In the genomic region with DNA sequence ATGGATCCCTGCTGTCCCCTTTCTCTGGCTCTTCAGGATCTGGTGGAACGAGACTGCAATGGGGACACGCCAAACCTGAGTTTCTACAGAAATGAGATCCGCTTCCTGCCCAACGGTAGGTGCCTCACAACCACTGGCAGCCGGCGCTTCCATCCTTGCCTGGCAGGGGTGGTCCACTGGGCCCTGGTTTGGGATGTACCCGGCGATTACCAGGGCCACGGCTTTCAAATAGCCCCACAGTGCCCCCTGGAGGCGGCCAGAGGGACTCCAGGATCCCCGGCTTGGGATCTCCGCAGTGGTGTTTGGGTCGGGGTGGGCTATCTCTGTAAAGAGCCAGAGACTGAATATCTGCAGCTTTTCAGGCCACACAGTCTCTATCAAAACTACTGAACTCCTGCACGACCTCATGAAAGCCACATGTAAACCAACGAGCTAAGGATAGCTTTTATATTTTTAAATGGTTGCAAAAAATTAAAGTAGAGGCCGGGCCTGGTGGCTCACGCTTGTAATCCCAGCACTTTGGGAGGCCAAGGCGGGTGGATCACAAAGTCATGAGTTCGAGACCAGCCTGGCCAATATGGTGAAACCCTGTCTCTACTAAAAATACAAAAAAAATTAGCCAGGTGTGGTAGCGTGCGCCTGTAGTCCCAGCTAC, we compare ENCODE assay signal across 8 cellular contexts. TPM values are rescaled to one million over a fixed set of nuclear protein-coding genes. Genes with fewer than 3 reads are reported as not detected.
DNase-seq lines count a peak whose midpoint lies in the region; ATAC-seq and TF ChIP-seq lines count a peak whose summit lies in the region.

No MANE protein-coding gene starts in this region.

- H3K36me3 Mint-ChIP-seq in CD4-positive, alpha-beta T cell (ENCODE audit: low read depth): peaks cover 47% of the 10 kb centered on the region

- H3K27ac ChIP-seq in CD4-positive, alpha-beta T cell (ENCODE audit: low read depth, low read length): no peak overlapping the region

- H3K27ac Mint-ChIP-seq in CD4-positive, alpha-beta T cell: peak overlapping the region; percentile 84

- intact Hi-C loops in CD4-positive, alpha-beta T cell (cut with DNase I, micrococcal nuclease): loop anchor here (1.0 to 5.0 kb wide), 6 partner anchors 17 to 506 kb away; partner anchors contain the start of genes ADRM1 (in 1 of the 2), DIDO1 (in 1 of the 2) and TCFL5 (in 1 of the 2)

- CTCF ChIA-PET in CD4-positive, alpha-beta T cell (lab: Charles Lee): interaction anchor here (0.5 to 2.0 kb wide), 16 partner anchors 11 to 422 kb away, joined by 3 to 20 read pairs (median 4); partner anchors contain the start of gene MRGBP

- peak overlapping the region; percentile 89 for H3K4me3 Mint-ChIP-seq in CD4-positive, alpha-beta T cell

- POLR2A ChIA-PET in CD4-positive, alpha-beta T cell (lab: Charles Lee): interaction anchor here (1.2 to 4.3 kb wide), 4 partner anchors 14 to 308 kb away, joined by 3 to 40 read pairs (median 4); partner anchors contain the start of genes MRGBP and TCFL5

- peaks cover 4% of the 10 kb centered on the region for H3K27me3 Mint-ChIP-seq in CD4-positive, alpha-beta T cell

- peak; percentile 64 to 81 (median 70) for DNase-seq in CD4-positive, alpha-beta T cell
- DNase-seq in HT-29 (ENCODE audit: low spot score) (peak; percentile 85), SK-MEL-5 (ENCODE audit: low read depth, low spot score) (peak; percentile 73), glomerular visceral epithelial cell (ENCODE audit: extremely low spot score) (peak; percentile 73), retina (peak; percentile 87), NCI-H2107 (lab: John Stamatoyannopoulos, UW) (no peak)
- peak; percentile 79 for DNase-seq in activated naive CD4-positive, alpha-beta T cell treated with Interleukin-2 at 50 U/mL for 16 hours

- no peaks in the 10 kb centered on the region for H3K9me3 Mint-ChIP-seq in CD4-positive, alpha-beta T cell

- TF ChIP-seq CTCF in CD4-positive, alpha-beta T cell (IDR thresholded peaks at IDR 0.05): peak; percentile 91

- in situ Hi-C loops in SK-MEL-5 (cut with HindIII; ENCODE audit: low pct_unique_long_range_greater_than_20kb, low sequenced_read_pairs): no loop called here

- H3K27me3 ChIP-seq in CD4-positive, alpha-beta T cell (ENCODE audit: control insufficient read depth, insufficient read depth, low read length): no peaks in the 10 kb centered on the region

- peaks cover 28% of the 10 kb centered on the region for H3K4me1 Mint-ChIP-seq in CD4-positive, alpha-beta T cell (ENCODE audit: low read depth)

- H3K9me3 ChIP-seq in CD4-positive, alpha-beta T cell (ENCODE audit: control insufficient read depth, low read length): no peaks in the 10 kb centered on the region

- ATAC-seq in CD4-positive, alpha-beta T cell (ENCODE audit: poor library complexity): peak; percentile 58
- no peak for ATAC-seq in GM18907 (IDR thresholded peaks at IDR 0.05; ENCODE audit: unreplicated experiment)

RNA-seq across cellular contexts. Expression of gene OGFR, which starts 3.7 kb away (rescaled TPM):
- 10 to 100 TPM; 54.5 to 56.0 TPM for total RNA-seq in CD4-positive, alpha-beta T cell
- 197 and 202 TPM in 2 replicates for total RNA-seq in HT-29 (2014; rRNA removed; shearing (Covaris generic))
- 58.3 and 65.2 TPM in 2 replicates for total RNA-seq in SK-MEL-5 (2014; rRNA removed; shearing (Covaris generic))
- polyA plus RNA-seq in SK-MEL-5 (2015; cell fraction: cytosol; rRNA removed): 71.9 and 83.7 TPM in 2 replicates
- 35.7 and 56.7 TPM in 2 replicates for polyA plus RNA-seq in SK-MEL-5 (2015; cell fraction: nucleus; rRNA removed)

RNA-seq across cellular contexts. Expression of gene COL9A3, which starts 8.5 kb away (rescaled TPM):
- not detected for total RNA-seq in CD4-positive, alpha-beta T cell
- total RNA-seq in HT-29 (2014; rRNA removed; shearing (Covaris generic)): 57.4 and 59.7 TPM in 2 replicates
- total RNA-seq in SK-MEL-5 (2014; rRNA removed; shearing (Covaris generic)): 8.6 and 11.0 TPM in 2 replicates
- polyA plus RNA-seq in SK-MEL-5 (2015; cell fraction: cytosol; rRNA removed): 32.5 and 39.8 TPM in 2 replicates
- 45.5 and 63.8 TPM in 2 replicates for polyA plus RNA-seq in SK-MEL-5 (2015; cell fraction: nucleus; rRNA removed)

RNA-seq across cellular contexts. Expression of gene MRGBP, which starts 12.1 kb away (rescaled TPM):
- total RNA-seq in CD4-positive, alpha-beta T cell: 1 to 10 TPM; 7.4 to 7.9 TPM
- total RNA-seq in HT-29 (2014; rRNA removed; shearing (Covaris generic)): 88.8 and 98.8 TPM in 2 replicates
- 28.3 and 31.7 TPM in 2 replicates for total RNA-seq in SK-MEL-5 (2014; rRNA removed; shearing (Covaris generic))
- polyA plus RNA-seq in SK-MEL-5 (2015; cell fraction: cytosol; rRNA removed): 24.4 and 25.7 TPM in 2 replicates
- polyA plus RNA-seq in SK-MEL-5 (2015; cell fraction: nucleus; rRNA removed): 28.1 and 30.5 TPM in 2 replicates

RNA-seq across cellular contexts. Expression of gene TCFL5, which starts 53.3 kb away (rescaled TPM):
- 1 to 10 TPM; 5.9 to 6.3 TPM for total RNA-seq in CD4-positive, alpha-beta T cell
- 16.1 and 17.1 TPM in 2 replicates for total RNA-seq in HT-29 (2014; rRNA removed; shearing (Covaris generic))
- 54.7 and 55.2 TPM in 2 replicates for total RNA-seq in SK-MEL-5 (2014; rRNA removed; shearing (Covaris generic))
- polyA plus RNA-seq in SK-MEL-5 (2015; cell fraction: cytosol; rRNA removed): 27.1 and 29.4 TPM in 2 replicates
- polyA plus RNA-seq in SK-MEL-5 (2015; cell fraction: nucleus; rRNA removed): 31.6 TPM in 2 replicates
